Comparison of ENCODE assay signal across 13 cellular contexts in the genomic region with DNA sequence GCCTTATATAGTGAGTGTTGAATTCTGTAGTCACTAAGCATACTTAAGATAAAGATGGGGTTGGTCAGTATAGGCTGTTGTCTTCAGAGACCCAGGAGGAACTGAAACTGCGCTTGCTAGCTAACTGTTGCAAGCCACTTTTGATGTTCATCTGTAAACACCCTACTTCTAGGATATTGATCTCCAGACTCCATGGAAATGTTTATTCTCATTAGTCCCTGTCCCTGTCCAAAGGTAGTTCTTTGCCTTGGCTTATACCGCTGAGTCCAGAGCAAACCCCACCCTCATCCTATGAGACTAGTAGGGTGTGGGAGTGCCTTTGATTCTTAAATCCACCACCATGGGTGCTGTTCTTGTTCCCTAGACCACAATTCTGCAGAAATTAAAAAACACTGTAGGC. TPM values are rescaled to one million over a fixed set of nuclear protein-coding genes. Genes with fewer than 3 reads are reported as not detected.
A peak's percentile ranks its signal among the peaks of the same experiment; 100 is the strongest.
DNase-seq lines count a peak whose midpoint lies in the region; ATAC-seq, FAIRE-seq and TF ChIP-seq lines count a peak whose summit lies in the region.
"Had no signal": no experiment of that assay in that cellular context is flagged by ENCODE, and none has a peak within 500 bp of the region (broad histone marks: within the 10 kb centered on the region; RNA-seq: fewer than 3 reads in every experiment).

No MANE protein-coding gene starts in this region.

- no peak for FAIRE-seq in HepG2 (lab: Jason Lieb, UNC)

- TF ChIP-seq RAD21 in HepG2 (CRISPR knock-in tag; IDR thresholded peaks at IDR 0.05) = no peak

- peaks cover 0 to 7% of the 10 kb centered on the region in 2 experiments; a peak in 3 of 5 replicates for H3K36me3 ChIP-seq in HepG2 (replicated peaks in 1 of 2; ENCODE audit: control insufficient read depth in 1 of 2, insufficient read depth in 2 of 2, low read length in 2 of 2)

- POLR2A ChIA-PET in HepG2 (lab: Yijun Ruan, JAX) (interaction anchor here (1.4 kb wide), 1 partner anchor 37 kb away, joined by 3 read pairs; a partner anchor contains a TSS), RWPE1 (lab: Yijun Ruan, JAX; ENCODE audit: low non-redundant PET) (no interaction called here)

- peak; percentile 54 for ATAC-seq in GM21423 (IDR thresholded peaks at IDR 0.05; ENCODE audit: unreplicated experiment)
- peak; percentile 80 for ATAC-seq in HepG2
- ATAC-seq: stimulated activated naive CD8-positive, alpha-beta T cell treated with anti-CD3 and anti-CD28 coated beads, Interleukin-15, amount 100 ng/mL, for 72 hours had no signal

- peaks cover 10% of the 10 kb centered on the region for H3K4me1 ChIP-seq in HepG2 (ENCODE audit: insufficient read depth, low read length)

- H2AFZ ChIP-seq in HepG2 (ENCODE audit: low read length) = no peak overlapping the region
- H2AFZ ChIP-seq: GM23248 had no signal

- DNase-seq in GM10266 (ENCODE audit: extremely low spot score) (peak; percentile 46), NOMO-1 (lab: John Stamatoyannopoulos, UW; ENCODE audit: unreplicated experiment in 2 of 2) (peak; percentile 59 to 87), HepG2 (ENCODE audit: low spot score) (no peak), RWPE1 (ENCODE audit: low spot score) (no peak), GM03348 (ENCODE audit: low spot score) (no peak), AG20443 (ENCODE audit: low spot score) (no peak)
- no peak for DNase-seq in activated CD4-positive, alpha-beta T cell treated with anti-CD3 and anti-CD28 coated beads for 1 hour
- DNase-seq: cerebellar nuclear complex; GM23248; NCI-H1048; stimulated activated naive CD8-positive, alpha-beta T cell treated with anti-CD3 and anti-CD28 coated beads, Interleukin-15, amount 100 ng/mL, for 72 hours; WERI-Rb-1 had no signal

- no peak overlapping the region for H3K9ac ChIP-seq in HepG2 (ENCODE audit: insufficient read depth, low read depth, low read length)
- H3K9ac ChIP-seq: GM23248 had no signal

- TF ChIP-seq POLR2A in HepG2 (IDR thresholded peaks at IDR 0.05; ENCODE audit: insufficient read depth in 1 of 2, low read depth in 2 of 2, low read length in 2 of 2) = no peak

- intact Hi-C loops in HepG2 (cut with micrococcal nuclease; ENCODE audit: unreplicated experiment) = no loop called here

- no peaks in the 10 kb centered on the region for H3K79me2 ChIP-seq in HepG2 (ENCODE audit: insufficient read depth, low read length)

- WGBS in HepG2 (ENCODE audit: low lambda C conversion rate) = 62% methylated on average over 2 of the region's 2 CpGs

- H3K4me3 ChIP-seq in HepG2 (replicated peaks in 1 of 3; ENCODE audit: insufficient read depth in 1 of 3, low read depth in 2 of 3, low read length in 3 of 3) = no peak overlapping the region
- H3K4me3 ChIP-seq: GM23248 had no signal

- no peak overlapping the region for H3K4me2 ChIP-seq in HepG2 (ENCODE audit: low read depth, low read length)

- CTCF ChIA-PET in HepG2 (lab: Yijun Ruan, JAX; ENCODE audit: low intra/inter-chr PET ratio, low total read pairs) (no interaction called here), RWPE1 (lab: Yijun Ruan, JAX) (no interaction called here)

- TF ChIP-seq CTCF in GM10266 (IDR thresholded peaks at IDR 0.05; ENCODE audit: control insufficient read depth, insufficient read depth, low read depth, missing control alignments) (no peak), HepG2 (CRISPR knock-in tag; IDR thresholded peaks at IDR 0.05) (no peak), RWPE1 (conservative IDR thresholded peaks at IDR 0.05; ENCODE audit: low read depth) (no peak)

- H3K27ac ChIP-seq in HepG2 (ENCODE audit: extremely low read length, insufficient read depth, low read length) (no peak overlapping the region), RWPE1 (no peak overlapping the region)
- H3K27ac ChIP-seq: GM23248, WERI-Rb-1 had no signal

- no peaks in the 10 kb centered on the region for H4K20me1 ChIP-seq in HepG2 (ENCODE audit: insufficient read depth, low read length)

- H3K9me3 ChIP-seq in HepG2 (ENCODE audit: low read length) = no peaks in the 10 kb centered on the region

- no TSS peak for BruUV-seq in HepG2 (replicated peaks; lab: Mats Ljungman, UMichigan)

- in situ Hi-C loops in HepG2 (cut with HindIII; ENCODE audit: extremely low pct_ligation_motif_present, low pct_unique_long_range_greater_than_20kb) = no loop called here

- TF ChIP-seq EP300 in HepG2 (IDR thresholded peaks at IDR 0.05; ENCODE audit: low read depth in 2 of 2, low read length in 2 of 2) (no peak), HepG2 (CRISPR knock-in tag; IDR thresholded peaks at IDR 0.05; ENCODE audit: borderline replicate concordance) (no peak)

- no peaks in the 10 kb centered on the region for H3K27me3 ChIP-seq in HepG2 (ENCODE audit: control insufficient read depth in 1 of 2, insufficient read depth in 2 of 2, low read length in 2 of 2)

TF ChIP-seq in HepG2, 621 proteins besides CTCF, POLR2A, EP300 and RAD21:
- no peak for TF ChIP-seq ZNF850 (CRISPR knock-in tag; conservative IDR thresholded peaks at IDR 0.05)
- TF ChIP-seq, protein P1, sequence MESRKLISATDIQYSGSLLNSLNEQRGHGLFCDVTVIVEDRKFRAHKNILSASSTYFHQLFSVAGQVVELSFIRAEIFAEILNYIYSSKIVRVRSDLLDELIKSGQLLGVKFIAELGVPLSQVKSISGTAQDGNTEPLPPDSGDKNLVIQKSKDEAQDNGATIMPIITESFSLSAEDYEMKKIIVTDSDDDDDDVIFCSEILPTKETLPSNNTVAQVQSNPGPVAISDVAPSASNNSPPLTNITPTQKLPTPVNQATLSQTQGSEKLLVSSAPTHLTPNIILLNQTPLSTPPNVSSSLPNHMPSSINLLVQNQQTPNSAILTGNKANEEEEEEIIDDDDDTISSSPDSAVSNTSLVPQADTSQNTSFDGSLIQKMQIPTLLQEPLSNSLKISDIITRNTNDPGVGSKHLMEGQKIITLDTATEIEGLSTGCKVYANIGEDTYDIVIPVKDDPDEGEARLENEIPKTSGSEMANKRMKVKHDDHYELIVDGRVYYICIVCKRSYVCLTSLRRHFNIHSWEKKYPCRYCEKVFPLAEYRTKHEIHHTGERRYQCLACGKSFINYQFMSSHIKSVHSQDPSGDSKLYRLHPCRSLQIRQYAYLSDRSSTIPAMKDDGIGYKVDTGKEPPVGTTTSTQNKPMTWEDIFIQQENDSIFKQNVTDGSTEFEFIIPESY (CRISPR knock-in tag; IDR thresholded peaks at IDR 0.05) = peak; percentile 30; the same call in 1 of the 2 replicates
- TF ChIP-seq SOX6 (IDR thresholded peaks at IDR 0.05) = no peak
- 0 out of 2 replicates have a peak, but pooled peaks have one; percentile 19 for TF ChIP-seq SOX6 (CRISPR knock-in tag; IDR thresholded peaks at IDR 0.05)

RNA-seq across cellular contexts. Expression of a gene that starts 36.4 kb away (rescaled TPM):
- 8.7 and 12.4 TPM in 2 replicates for total RNA-seq in HepG2 (2016; rRNA removed; fragmentation: Illumina TruSeq; extraction: Trizol)
- total RNA-seq in HepG2 (2016; cell fraction: cytosol; rRNA removed; fragmentation: Illumina TruSeq; extraction: Trizol; ENCODE audit: low read depth) = 6.0 and 7.2 TPM in 2 replicates
- total RNA-seq in HepG2 (2016; cell fraction: insoluble cytoplasmic fraction; rRNA removed; fragmentation: Illumina TruSeq; extraction: Trizol) = 7.8 and 10.7 TPM in 2 replicates
- total RNA-seq in HepG2 (2016; cell fraction: membrane; rRNA removed; fragmentation: Illumina TruSeq; extraction: Trizol) = 6.7 and 6.8 TPM in 2 replicates
- 19.6 and 19.8 TPM in 2 replicates for total RNA-seq in HepG2 (2016; cell fraction: nucleus; rRNA removed; fragmentation: Illumina TruSeq; extraction: Trizol)
- polyA plus RNA-seq in HepG2 (2011; rRNA removed) = 9.8 and 10.7 TPM in 2 replicates
- polyA plus RNA-seq in HepG2 (2011; cell fraction: cytosol; rRNA removed) = 5.6 and 6.5 TPM in 2 replicates
- polyA plus RNA-seq in HepG2 (2011; cell fraction: nucleus; rRNA removed) = 23.0 and 23.2 TPM in 2 replicates
- polyA plus RNA-seq in HepG2 (2012) = 7.5 and 9.1 TPM in 2 replicates
- polyA plus RNA-seq in HepG2 (2016; cell fraction: cytosol; fragmentation: Illumina TruSeq; extraction: Trizol; ENCODE audit: low read depth) = 2.1 and 4.0 TPM in 2 replicates
- 7.4 and 9.1 TPM in 2 replicates for polyA plus RNA-seq in HepG2 (2016; cell fraction: insoluble cytoplasmic fraction; fragmentation: Illumina TruSeq; extraction: Trizol; ENCODE audit: low read depth)
- 3.4 and 4.2 TPM in 2 replicates for polyA plus RNA-seq in HepG2 (2016; cell fraction: membrane; fragmentation: Illumina TruSeq; extraction: Trizol; ENCODE audit: low read depth)
- polyA plus RNA-seq in HepG2 (2016; cell fraction: nucleus; fragmentation: Illumina TruSeq; extraction: Trizol; ENCODE audit: insufficient read depth, low read depth) = 19.0 and 28.3 TPM in 2 replicates
- polyA minus RNA-seq in HepG2 (2011; rRNA and poly(A)+ RNA removed; ENCODE audit: low replicate concordance) = 22.4 and 32.6 TPM in 2 replicates
- 5.2 and 8.8 TPM in 2 replicates for polyA minus RNA-seq in HepG2 (2011; cell fraction: cytosol; rRNA and poly(A)+ RNA removed)
- 37.6 and 39.9 TPM in 2 replicates for polyA minus RNA-seq in HepG2 (2011; cell fraction: nucleus; rRNA and poly(A)+ RNA removed)

RNA-seq across cellular contexts. Expression of a gene that starts 40.3 kb away (rescaled TPM):
- total RNA-seq in HepG2 (2016; rRNA removed; fragmentation: Illumina TruSeq; extraction: Trizol) = 16.5 and 36.4 TPM in 2 replicates
- 14.4 and 17.4 TPM in 2 replicates for total RNA-seq in HepG2 (2016; cell fraction: cytosol; rRNA removed; fragmentation: Illumina TruSeq; extraction: Trizol; ENCODE audit: low read depth)
- total RNA-seq in HepG2 (2016; cell fraction: insoluble cytoplasmic fraction; rRNA removed; fragmentation: Illumina TruSeq; extraction: Trizol) = 16.0 and 31.1 TPM in 2 replicates
- 8.9 and 11.9 TPM in 2 replicates for total RNA-seq in HepG2 (2016; cell fraction: membrane; rRNA removed; fragmentation: Illumina TruSeq; extraction: Trizol)
- 14.1 and 14.4 TPM in 2 replicates for total RNA-seq in HepG2 (2016; cell fraction: nucleus; rRNA removed; fragmentation: Illumina TruSeq; extraction: Trizol)
- 6.5 and 6.6 TPM in 2 replicates for polyA plus RNA-seq in HepG2 (2011; rRNA removed)
- 4.1 and 5.1 TPM in 2 replicates for polyA plus RNA-seq in HepG2 (2011; cell fraction: cytosol; rRNA removed)
- 9.2 and 10.6 TPM in 2 replicates for polyA plus RNA-seq in HepG2 (2011; cell fraction: nucleus; rRNA removed)
- 6.4 and 6.7 TPM in 2 replicates for polyA plus RNA-seq in HepG2 (2012)
- 0.40 and 0.53 TPM in 2 replicates for polyA plus RNA-seq in HepG2 (2016; cell fraction: cytosol; fragmentation: Illumina TruSeq; extraction: Trizol; ENCODE audit: low read depth)
- 11.8 TPM in 2 replicates for polyA plus RNA-seq in HepG2 (2016; cell fraction: insoluble cytoplasmic fraction; fragmentation: Illumina TruSeq; extraction: Trizol; ENCODE audit: low read depth)
- 1.5 and 1.7 TPM in 2 replicates for polyA plus RNA-seq in HepG2 (2016; cell fraction: membrane; fragmentation: Illumina TruSeq; extraction: Trizol; ENCODE audit: low read depth)
- 13.9 and 15.8 TPM in 2 replicates for polyA plus RNA-seq in HepG2 (2016; cell fraction: nucleus; fragmentation: Illumina TruSeq; extraction: Trizol; ENCODE audit: insufficient read depth, low read depth)
- 59.8 and 84.2 TPM in 2 replicates for polyA minus RNA-seq in HepG2 (2011; rRNA and poly(A)+ RNA removed; ENCODE audit: low replicate concordance)
- 20.2 and 21.5 TPM in 2 replicates for polyA minus RNA-seq in HepG2 (2011; cell fraction: cytosol; rRNA and poly(A)+ RNA removed)
- 31.7 and 33.8 TPM in 2 replicates for polyA minus RNA-seq in HepG2 (2011; cell fraction: nucleus; rRNA and poly(A)+ RNA removed)

Comparison
In these comparisons a context has a peak if more than half of its experiments do, and no peak if none do; other contexts are left out.
1. DNase-seq: peak in GM10266 (single experiment) and NOMO-1 (2 of 2); none in HepG2 (single experiment), RWPE1 (single experiment), activated CD4-positive, alpha-beta T cell treated with anti-CD3 and anti-CD28 coated beads for 1 hour (single experiment), GM03348 (single experiment) and AG20443 (single experiment).